12 cellular contexts compared by ENCODE assay signal in genomic region chr21:42156690-42157605, GRCh38.
A peak's percentile ranks its signal among the peaks of the same experiment; 100 is the strongest.
DNase-seq lines count a peak whose midpoint lies in the region; ATAC-seq and TF ChIP-seq lines count a peak whose summit lies in the region.
"Had no signal": no experiment of that assay in that cellular context is flagged by ENCODE, and none has a peak within 500 bp of the region (broad histone marks: within the 10 kb centered on the region; RNA-seq: fewer than 3 reads in every experiment).

No MANE protein-coding gene starts in this region.

- no peaks in the 10 kb centered on the region for H3F3A ChIP-seq in SK-N-SH (replicated peaks; ENCODE audit: insufficient read depth)

- H3K36me3 ChIP-seq in SK-N-SH (replicated peaks in 1 of 2; ENCODE audit: control insufficient read depth in 1 of 2, insufficient read depth in 2 of 2, low read length in 1 of 2) (no peaks in the 10 kb centered on the region), SJSA1 (no peaks in the 10 kb centered on the region), esophagus muscularis mucosa (no peaks in the 10 kb centered on the region)

- ATAC-seq in SK-N-SH treated with all-trans-retinoic acid at 6 μM for 48 hours (no peak), GM19324 (IDR thresholded peaks at IDR 0.05; ENCODE audit: low FRiP score, unreplicated experiment) (no peak), GM21526 (IDR thresholded peaks at IDR 0.05; ENCODE audit: low FRiP score, unreplicated experiment) (no peak)
- ATAC-seq: stimulated activated memory B cell treated with anti-CD40 and anti-IgM and Interleukin-4, amounts not matched to agents 10 μg/mL and 1 μg/mL and 100 μg/mL, for 72 hours had no signal

- H3K79me2 ChIP-seq in SK-N-SH (ENCODE audit: insufficient read depth) = no peaks in the 10 kb centered on the region

- H3K9me3 ChIP-seq in SK-N-SH (no peaks in the 10 kb centered on the region), SJSA1 (replicated peaks) (no peaks in the 10 kb centered on the region), esophagus muscularis mucosa (no peaks in the 10 kb centered on the region)

- no peak overlapping the region for H2AFZ ChIP-seq in SK-N-SH (ENCODE audit: low read depth)

- TF ChIP-seq POLR2A in esophagus muscularis mucosa (IDR thresholded peaks at IDR 0.05; ENCODE audit: low read depth) = no peak

- POLR2A ChIA-PET in SK-N-SH (lab: Yijun Ruan, JAX) = interaction anchor here (1.3 to 1.5 kb wide), 3 partner anchors 64 to 102 kb away, joined by 3 to 4 read pairs (median 3); no protein-coding TSS in a partner anchor

- H3K4me1 ChIP-seq in SK-N-SH (ENCODE audit: control insufficient read depth in 1 of 2, insufficient read depth in 2 of 2, low read depth in 1 of 2, low read length in 1 of 2) (peaks cover 0 to 22% of the 10 kb centered on the region in 2 experiments; a peak in 2 of 4 replicates), SJSA1 (replicated peaks) (peaks cover 6% of the 10 kb centered on the region), esophagus muscularis mucosa (peaks cover 4 to 11% (median 8%) of the 10 kb centered on the region in 4 donors)

- WGBS in SK-N-SH (ENCODE audit: low lambda C conversion rate) = 43% methylated on average over 14 of the region's 20 CpGs
- 69% methylated on average over 12 of the region's 20 CpGs for WGBS in esophagus muscularis mucosa

- H3K27me3 ChIP-seq in SK-N-SH (ENCODE audit: insufficient read depth) = peaks cover 5% of the 10 kb centered on the region; the same call in 1 of the 2 replicates
- no peaks in the 10 kb centered on the region for H3K27me3 ChIP-seq in SJSA1 (replicated peaks)
- H3K27me3 ChIP-seq in esophagus muscularis mucosa = peaks cover 0 to 38% (median 0%) of the 10 kb centered on the region in 4 donors

- TF ChIP-seq CTCF in SK-N-SH (IDR thresholded peaks at IDR 0.05) (no peak), esophagus muscularis mucosa (IDR thresholded peaks at IDR 0.05) (no peak)

- intact Hi-C loops in esophagus muscularis mucosa (cut with DNase I) = no loop called here

- H3K4me3 ChIP-seq in SK-N-SH (ENCODE audit: low read depth in 2 of 2, low read length in 1 of 2) (no peak overlapping the region), SJSA1 (no peak overlapping the region), esophagus muscularis mucosa (no peak overlapping the region)
- H3K4me3 ChIP-seq: lung had no signal

- H4K20me1 ChIP-seq in SK-N-SH (ENCODE audit: insufficient read depth) = no peaks in the 10 kb centered on the region

- no peak for TF ChIP-seq RAD21 in SK-N-SH (IDR thresholded peaks at IDR 0.05; ENCODE audit: low read length)

- no peak overlapping the region for H3K4me2 ChIP-seq in SK-N-SH

- no peak overlapping the region for H3K9ac ChIP-seq in SK-N-SH

- DNase-seq in SK-N-SH = peak; percentile 78
- DNase-seq in SJSA1 (ENCODE audit: low read depth in 1 of 2, low spot score in 2 of 2) = peak; percentile 20 to 50
- DNase-seq in globus pallidus (ENCODE audit: low spot score) = peak; percentile 99
- peak; percentile 19 for DNase-seq in stimulated activated CD8-positive, alpha-beta memory T cell treated with anti-CD3 and anti-CD28 coated beads, Interleukin-4, amount 100 ng/mL, for 48 hours
- no peak for DNase-seq in esophagus muscularis mucosa (ENCODE audit: extremely low spot score)
- DNase-seq: activated CD4-positive, CD25-positive, alpha-beta regulatory T cell; KBM-7 had no signal

- H3K27ac ChIP-seq in SK-N-SH (ENCODE audit: low read depth in 2 of 2, low read length in 1 of 2) = peak overlapping the region in 1 of 2 experiments; percentile 78; a peak in 2 of 4 replicates
- H3K27ac ChIP-seq in SJSA1 = no peak overlapping the region
- no peak overlapping the region for H3K27ac ChIP-seq in esophagus muscularis mucosa (replicated peaks in 1 of 4)

- TF ChIP-seq EP300 in SK-N-SH (IDR thresholded peaks at IDR 0.05; ENCODE audit: borderline replicate concordance in 1 of 2, low read depth in 1 of 2, low read length in 1 of 2) = peak in 1 of 2 experiments; percentile 42; a peak in 1 of 4 replicates
- no peak for TF ChIP-seq EP300 in esophagus muscularis mucosa (IDR thresholded peaks at IDR 0.05)

- H3K9me2 ChIP-seq in SK-N-SH = no peaks in the 10 kb centered on the region

- CTCF ChIA-PET in SK-N-SH (lab: Yijun Ruan, JAX) = interaction anchor here (0.8 to 5.4 kb wide), 6 partner anchors 10 to 153 kb away, joined by 3 to 52 read pairs (median 3); no protein-coding TSS in a partner anchor

TF ChIP-seq in SK-N-SH, 30 proteins besides CTCF, POLR2A, EP300 and RAD21 (continues in another document):
- TF ChIP-seq POLR2AphosphoS5 (IDR thresholded peaks at IDR 0.05; ENCODE audit: low read depth, low read length) = no peak
- no peak for TF ChIP-seq IRF3 (IDR thresholded peaks at IDR 0.05; ENCODE audit: low read depth, low read length)
- peak; percentile 55; the same call in 1 of the 2 replicates for TF ChIP-seq FOXJ3 (CRISPR knock-in tag; IDR thresholded peaks at IDR 0.05)
- peak; percentile 25; the same call in 1 of the 2 replicates for TF ChIP-seq GATA2 (CRISPR knock-in tag; IDR thresholded peaks at IDR 0.05)
- TF ChIP-seq FOXM1 (IDR thresholded peaks at IDR 0.05; ENCODE audit: low read depth) = no peak
- no peak for TF ChIP-seq ZBTB33 (IDR thresholded peaks at IDR 0.05; ENCODE audit: borderline replicate concordance, low read depth)

TF ChIP-seq in SK-N-SH treated with all-trans-retinoic acid at 6 μM for 48 hours, 23 proteins besides CTCF, POLR2A, EP300 and RAD21:
- no peak for TF ChIP-seq BACH2 (CRISPR knock-in tag; IDR thresholded peaks at IDR 0.05; ENCODE audit: borderline replicate concordance)
- TF ChIP-seq ZNF70 (CRISPR knock-in tag; IDR thresholded peaks at IDR 0.05) = no peak
- TF ChIP-seq POU6F1 (CRISPR knock-in tag; IDR thresholded peaks at IDR 0.05; ENCODE audit: borderline replicate concordance, low read depth) = no peak
- TF ChIP-seq ZNF8 (CRISPR knock-in tag; IDR thresholded peaks at IDR 0.05) = no peak
- no peak for TF ChIP-seq PPARA (CRISPR knock-in tag; IDR thresholded peaks at IDR 0.05; ENCODE audit: borderline replicate concordance)
